23 cellular contexts compared by ENCODE assay signal in genomic region chr4:78014889-78015886, GRCh38. TPM values are rescaled to one million over a fixed set of nuclear protein-coding genes. Genes with fewer than 3 reads are reported as not detected.
DNase-seq lines count a peak whose midpoint lies in the region; ATAC-seq and FAIRE-seq lines count a peak whose summit lies in the region.
"Had no signal": no experiment of that assay in that cellular context is flagged by ENCODE, and none has a peak within 500 bp of the region (broad histone marks: within the 10 kb centered on the region; RNA-seq: fewer than 3 reads in every experiment).

No MANE protein-coding gene starts in this region.

- H3K4me3 ChIP-seq in small intestine (ENCODE audit: low read depth in 1 of 2, low read length in 2 of 2), result no peak overlapping the region
- H3K4me3 ChIP-seq: BLaER1 treated with 17β-estradiol and CSF1 and Interleukin-3, amounts not matched to agents 10 nM and 100 nM; coronary artery; right atrium auricular region; suprapubic skin had no signal

- peaks cover 0 to 3% of the 10 kb centered on the region in 2 donors for H3K27me3 ChIP-seq in small intestine (ENCODE audit: control insufficient read depth in 2 of 2, insufficient read depth in 2 of 2, low read length in 2 of 2)
- H3K27me3 ChIP-seq: BLaER1 treated with 17β-estradiol and CSF1 and Interleukin-3, amounts not matched to agents 10 nM and 100 nM; right atrium auricular region; suprapubic skin had no signal

- no peak overlapping the region for H3K27ac ChIP-seq in small intestine (ENCODE audit: low read depth in 1 of 2, low read length in 1 of 2)
- H3K27ac ChIP-seq: BLaER1 treated with 17β-estradiol and CSF1 and Interleukin-3, amounts not matched to agents 10 nM and 100 nM; coronary artery; KMS-11; right atrium auricular region; suprapubic skin had no signal

- FAIRE-seq in islet of Langerhans (lab: Jason Lieb, UNC), result peak; percentile 27
- no peak for FAIRE-seq in small intestine (lab: Jason Lieb, UNC)
- FAIRE-seq: GM19239, TTC549 had no signal

- H3K4me1 ChIP-seq in small intestine (ENCODE audit: control insufficient read depth in 2 of 2, insufficient read depth in 1 of 2, low read depth in 1 of 2, low read length in 1 of 2), result no peaks in the 10 kb centered on the region
- H3K4me1 ChIP-seq: BLaER1 treated with 17β-estradiol and CSF1 and Interleukin-3, amounts not matched to agents 10 nM and 100 nM; right atrium auricular region; suprapubic skin had no signal

- DNase-seq in DMS53 treated with DMSO at 0.1 percent for 48 hours (lab: John Stamatoyannopoulos, UW; ENCODE audit: unreplicated experiment) (peak; percentile 83), NCI-H146 (lab: John Stamatoyannopoulos, UW) (peak; percentile 24), NCI-H510A (lab: John Stamatoyannopoulos, UW) (peak; percentile 39), LoVo (ENCODE audit: low spot score) (no peak), small intestine (no peak)
- no peak for DNase-seq in effector CD4-positive, alpha-beta T cell
- DNase-seq: activated CD4-positive, alpha-beta T cell treated with anti-CD3 and anti-CD28 coated beads for 4 hours; activated CD8-positive, alpha-beta memory T cell treated with anti-CD3 and anti-CD28 coated beads, Interleukin-2, amount 10 ng/mL, durations not matched to agents 7 days and 5 days; activated effector memory CD4-positive, alpha-beta T cell treated with Interleukin-2 at 50 U/mL for 16 hours; GF-D8; left cardiac atrium; naive thymus-derived CD4-positive, alpha-beta T cell; NCI-H526; SW 1271 had no signal

- no peaks in the 10 kb centered on the region for H3K9me3 ChIP-seq in small intestine (ENCODE audit: control insufficient read depth, low read depth)

- 44 to 71% (median 52%) methylated on average over 10 of the region's 10 CpGs for WGBS in small intestine, 3 donors

- no peaks in the 10 kb centered on the region for H3K36me3 ChIP-seq in small intestine (ENCODE audit: control insufficient read depth in 2 of 2, insufficient read depth in 2 of 2, low read length in 2 of 2)
- H3K36me3 ChIP-seq: BLaER1 treated with 17β-estradiol and CSF1 and Interleukin-3, amounts not matched to agents 10 nM and 100 nM; right atrium auricular region; suprapubic skin had no signal

- ATAC-seq in GM18502 (IDR thresholded peaks at IDR 0.05; ENCODE audit: poor library complexity, unreplicated experiment), result no peak
- ATAC-seq: activated CD8-positive, alpha-beta memory T cell treated with anti-CD3 and anti-CD28 coated beads, Interleukin-2, amount 10 ng/mL, durations not matched to agents 7 days and 5 days; left cardiac atrium; naive thymus-derived CD4-positive, alpha-beta T cell had no signal

RNA-seq across cellular contexts. Expression of gene FRAS1, which starts 41.9 kb away (rescaled TPM):
- polyA plus RNA-seq in small intestine, result under 1 TPM in 1 of 3 donors, not detected in 2; 0.16 TPM
- polyA plus RNA-seq: naive thymus-derived CD4-positive, alpha-beta T cell had no signal

Comparison
In these comparisons a context has a peak if more than half of its experiments do, and no peak if none do; other contexts are left out.
1. DNase-seq: peak in DMS53 treated with DMSO at 0.1 percent for 48 hours (single experiment), NCI-H146 (single experiment) and NCI-H510A (single experiment); none in LoVo (single experiment), small intestine (single experiment) and effector CD4-positive, alpha-beta T cell (single experiment).